In genomic region chr13:22168437-22168836, GRCh38 we compare ENCODE assay signal across 9 cellular contexts.
"Had no signal": no experiment of that assay in that cellular context is flagged by ENCODE, and none has a peak within 500 bp of the region (broad histone marks: within the 10 kb centered on the region; RNA-seq: fewer than 3 reads in every experiment).

No MANE protein-coding gene starts in this region.

- H3K4me1 ChIP-seq: HAP-1 had no signal

- H3K9ac ChIP-seq: GM23248 had no signal

- H3K36me3 ChIP-seq: HAP-1 had no signal

- H3K27ac ChIP-seq: GM23248, HL-60 had no signal

- H3K36me3 Mint-ChIP-seq: IgD-negative memory B cell had no signal

- DNase-seq: GM23248, GOT3, H7, HFFc6 had no signal

- H3K4me3 Mint-ChIP-seq: HFFc6, IgD-negative memory B cell had no signal

- H3K4me3 ChIP-seq: GM23248, HAP-1 had no signal

- H3K9me3 ChIP-seq: HAP-1 had no signal

- H3K27ac Mint-ChIP-seq: HFFc6, IgD-negative memory B cell had no signal

- ATAC-seq: HCT116, HepG2 had no signal
